In genomic region chr10:124515244-124515970, GRCh38 we compare ENCODE assay signal across 19 cellular contexts.
"Had no signal": no experiment of that assay in that cellular context is flagged by ENCODE, and none has a peak within 500 bp of the region (broad histone marks: within the 10 kb centered on the region; RNA-seq: fewer than 3 reads in every experiment).

No MANE protein-coding gene starts in this region.

- H3K27me3 ChIP-seq: esophagus muscularis mucosa, gastrocnemius medialis, heart right ventricle, tibial artery, upper lobe of right lung, vagina had no signal

- H3K9me3 Mint-ChIP-seq: stimulated activated effector memory CD8-positive, alpha-beta T cell treated with anti-CD3 and anti-CD28 coated beads, Interleukin-12 subunit alpha, Interleukin-12 subunit beta, amount 100 ng/mL, for 72 hours had no signal

- H3K4me3 ChIP-seq: esophagus muscularis mucosa, gastrocnemius medialis, heart right ventricle, mucosa of descending colon, smooth muscle cell, tibial artery, upper lobe of right lung, vagina had no signal

- H3K27ac ChIP-seq: epithelial cell of prostate, esophagus muscularis mucosa, gastrocnemius medialis, heart right ventricle, tibial artery, upper lobe of right lung, vagina had no signal

- H3K36me3 Mint-ChIP-seq: stimulated activated effector memory CD8-positive, alpha-beta T cell treated with anti-CD3 and anti-CD28 coated beads, Interleukin-12 subunit alpha, Interleukin-12 subunit beta, amount 100 ng/mL, for 72 hours had no signal

- H3K27ac Mint-ChIP-seq: nephron; stimulated activated effector memory CD8-positive, alpha-beta T cell treated with anti-CD3 and anti-CD28 coated beads, Interleukin-12 subunit alpha, Interleukin-12 subunit beta, amount 100 ng/mL, for 72 hours had no signal

- H3K36me3 ChIP-seq: esophagus muscularis mucosa, gastrocnemius medialis, heart right ventricle, tibial artery, upper lobe of right lung, vagina had no signal

- H3K4me1 ChIP-seq: gastrocnemius medialis, heart right ventricle, upper lobe of right lung, vagina had no signal

- H3K4me3 Mint-ChIP-seq: nephron; stimulated activated effector memory CD8-positive, alpha-beta T cell treated with anti-CD3 and anti-CD28 coated beads, Interleukin-12 subunit alpha, Interleukin-12 subunit beta, amount 100 ng/mL, for 72 hours had no signal

- H3K4me1 Mint-ChIP-seq: nephron had no signal

- H3K4me2 ChIP-seq: smooth muscle cell had no signal

- DNase-seq: effector memory CD4-positive, alpha-beta T cell; gastrocnemius medialis; heart right ventricle; hypothalamus; mammary epithelial cell; stimulated activated CD4-positive, alpha-beta T cell treated with anti-CD3 and anti-CD28 coated beads, Interleukin-4, amount 100 ng/mL, for 1 hour; stimulated activated CD8-positive, alpha-beta memory T cell treated with anti-CD3 and anti-CD28 coated beads, Interleukin-4, amount 100 ng/mL, for 48 hours; stimulated activated naive CD8-positive, alpha-beta T cell treated with anti-CD3 and anti-CD28 coated beads, Interleukin-15, Interleukin-2, amounts not matched to agents 100 U/mL and 50 U/mL, for 24 hours; tibial artery; upper lobe of right lung had no signal

- ATAC-seq: gastrocnemius medialis; heart right ventricle; left lobe of liver; mucosa of descending colon; right cardiac atrium; stimulated activated effector memory CD8-positive, alpha-beta T cell treated with anti-CD3 and anti-CD28 coated beads, Interleukin-12 subunit alpha, Interleukin-12 subunit beta, amount 100 ng/mL, for 72 hours; stimulated activated naive CD8-positive, alpha-beta T cell treated with anti-CD3 and anti-CD28 coated beads, Interleukin-15, Interleukin-2, amounts not matched to agents 100 U/mL and 50 U/mL, for 24 hours; upper lobe of right lung had no signal

- H3K9me3 ChIP-seq: esophagus muscularis mucosa, gastrocnemius medialis, heart right ventricle, mucosa of descending colon, tibial artery, upper lobe of right lung, vagina had no signal
